ENCODE assay signal across 8 cellular contexts in genomic region chr1:156498447-156499193, GRCh38. TPM values are rescaled to one million over a fixed set of nuclear protein-coding genes. Genes with fewer than 3 reads are reported as not detected.
DNase-seq lines count a peak whose midpoint lies in the region; ATAC-seq and TF ChIP-seq lines count a peak whose summit lies in the region.

No MANE protein-coding gene starts in this region.

- peak overlapping the region; percentile 84 for H3K27ac Mint-ChIP-seq in neural crest cell (ENCODE audit: unreplicated experiment)

- H3K4me3 ChIP-seq in GM23248 (peak overlapping the region; percentile 96), SJSA1 (peak overlapping the region; percentile 88), esophagus squamous epithelium (peak overlapping the region; percentile 84 to 99 (median 92))

- no peaks in the 10 kb centered on the region for H3K27me3 ChIP-seq in GM23248 (replicated peaks; ENCODE audit: insufficient read depth)
- H3K27me3 ChIP-seq in SJSA1 (replicated peaks), result no peaks in the 10 kb centered on the region
- H3K27me3 ChIP-seq in esophagus squamous epithelium, result no peaks in the 10 kb centered on the region

- H3K27ac ChIP-seq in GM23248, result peak overlapping the region; percentile 100
- no peak overlapping the region for H3K27ac ChIP-seq in SJSA1
- peak overlapping the region; percentile 99 to 100 (median 100) for H3K27ac ChIP-seq in esophagus squamous epithelium

- peak in 2 of 4 donors; percentile 17 to 49 for TF ChIP-seq POLR2A in esophagus squamous epithelium (IDR thresholded peaks at IDR 0.05)

- intact Hi-C loops in esophagus squamous epithelium (cut with DNase I), result loop anchor here (5.0 kb wide), 1 partner anchor 41 kb away; no protein-coding TSS in a partner anchor

- peaks cover 18% of the 10 kb centered on the region; the same call in 1 of the 2 replicates for H4K20me1 ChIP-seq in GM23248 (ENCODE audit: insufficient read depth)

- H3K9me3 ChIP-seq in GM23248 (ENCODE audit: low read depth), result no peaks in the 10 kb centered on the region
- H3K9me3 ChIP-seq in SJSA1 (replicated peaks), result no peaks in the 10 kb centered on the region
- H3K9me3 ChIP-seq in esophagus squamous epithelium, result no peaks in the 10 kb centered on the region

- peak; percentile 66 for DNase-seq in GM23248
- DNase-seq in SJSA1 (ENCODE audit: low read depth in 1 of 2, low spot score in 2 of 2), result peak in 1 of 2 experiments; percentile 42
- DNase-seq in esophagus squamous epithelium (lab: John Stamatoyannopoulos, UW), result no peak
- no peak for DNase-seq in neural crest cell (ENCODE audit: low read depth, low spot score)
- no peak for DNase-seq in H4 (ENCODE audit: low spot score)

- peak overlapping the region; percentile 89 for H3K4me2 ChIP-seq in GM23248 (ENCODE audit: unreplicated experiment)

- no peaks in the 10 kb centered on the region for H3K36me3 Mint-ChIP-seq in neural crest cell (ENCODE audit: low read depth)

- peak overlapping the region; percentile 90 for H3K4me3 Mint-ChIP-seq in neural crest cell

- no peak overlapping the region for H2AFZ ChIP-seq in GM23248

- H3K4me1 ChIP-seq in GM23248 (ENCODE audit: insufficient read depth) (peaks cover 59% of the 10 kb centered on the region), SJSA1 (replicated peaks) (peaks cover 50% of the 10 kb centered on the region), esophagus squamous epithelium (peaks cover 68 to 84% (median 80%) of the 10 kb centered on the region in 3 donors)

- no peaks in the 10 kb centered on the region for H3K36me3 ChIP-seq in GM23248 (ENCODE audit: low read depth)
- peaks cover 10% of the 10 kb centered on the region for H3K36me3 ChIP-seq in SJSA1
- peaks cover 0 to 11% (median 0%) of the 10 kb centered on the region in 3 donors for H3K36me3 ChIP-seq in esophagus squamous epithelium

- in situ Hi-C loops in GM23248 (cut with MboI), result no loop called here

- H3K79me2 ChIP-seq in GM23248 (ENCODE audit: insufficient read depth), result peaks cover 69% of the 10 kb centered on the region

- peaks cover 51% of the 10 kb centered on the region for H3K4me1 Mint-ChIP-seq in neural crest cell

- 12 to 13% methylated on average over 11 of the region's 11 CpGs for WGBS in GM23248 (ENCODE audit: low coverage in 1 of 2, low lambda C conversion rate in 2 of 2, missing lambda C conversion rate in 2 of 2), 2 experiments
- 0 to 15% methylated on average over 1 to 6 of the region's 11 CpGs for WGBS in esophagus squamous epithelium, 2 donors

- no peaks in the 10 kb centered on the region for H3K9me3 Mint-ChIP-seq in neural crest cell

- H3K27me3 Mint-ChIP-seq in neural crest cell (ENCODE audit: low read depth), result no peaks in the 10 kb centered on the region

- TF ChIP-seq CTCF in esophagus squamous epithelium (IDR thresholded peaks at IDR 0.05) (no peak), neural crest cell (conservative IDR thresholded peaks at IDR 0.05) (no peak)

- H3F3A ChIP-seq in GM23248 (ENCODE audit: insufficient read depth), result peaks cover 41% of the 10 kb centered on the region

- peak overlapping the region; percentile 100 for H3K9ac ChIP-seq in GM23248

- ATAC-seq in GM18861 (IDR thresholded peaks at IDR 0.05; ENCODE audit: unreplicated experiment), result no peak
- ATAC-seq in GM19455 (IDR thresholded peaks at IDR 0.05; ENCODE audit: unreplicated experiment), result no peak
- ATAC-seq in HG03342 (IDR thresholded peaks at IDR 0.05; ENCODE audit: unreplicated experiment), result no peak

- H3K9me2 ChIP-seq in GM23248 (ENCODE audit: insufficient read depth), result no peaks in the 10 kb centered on the region

RNA-seq across cellular contexts. Expression of gene MEF2D, which starts 2.0 kb away (rescaled TPM):
- 22.3 and 23.6 TPM in 2 replicates for total RNA-seq in GM23248 (2014; rRNA removed; shearing (Covaris generic))
- 32.1 and 34.1 TPM in 2 replicates for polyA plus RNA-seq in GM23248 (2016; fragmentation: Nextera tagmentation; extraction: Ambion mirVana)
- total RNA-seq in SJSA1 (2014; rRNA removed; shearing (Covaris generic)), result 7.0 and 9.8 TPM in 2 replicates
- total RNA-seq in esophagus squamous epithelium (10 to 100 TPM in 3 of 4 donors, 1 to 10 TPM in 1; 9.1 to 30.1 (median 12.1) TPM), neural crest cell (12.2 and 17.3 TPM in 2 replicates)
- total RNA-seq in H4 (2014; rRNA removed; shearing (Covaris generic)), result 3.9 and 7.9 TPM in 2 replicates
